ENCODE assay signal across 8 cellular contexts in genomic region chr2:61814761-61815160, GRCh38.
"Had no signal": no experiment of that assay in that cellular context is flagged by ENCODE, and none has a peak within 500 bp of the region (broad histone marks: within the 10 kb centered on the region; RNA-seq: fewer than 3 reads in every experiment).

No MANE protein-coding gene starts in this region.

- H3K27ac ChIP-seq: GM23248, HL-60 had no signal

- H2AFZ ChIP-seq: GM23248 had no signal

- H3K9ac ChIP-seq: GM23248 had no signal

- H3K4me1 ChIP-seq: HAP-1 had no signal

- H3K36me3 Mint-ChIP-seq: IgD-negative memory B cell had no signal

- H3K9me3 Mint-ChIP-seq: HFFc6, IgD-negative memory B cell had no signal

- H3K27ac Mint-ChIP-seq: HFFc6, IgD-negative memory B cell had no signal

- H3K4me3 Mint-ChIP-seq: HFFc6, IgD-negative memory B cell had no signal

- H3K4me3 ChIP-seq: GM23248, HAP-1 had no signal

- H3K36me3 ChIP-seq: HAP-1 had no signal

- H3K9me3 ChIP-seq: HAP-1 had no signal

- DNase-seq: GM23248, GOT3, H7, HFFc6, KBM-7 had no signal
